Comparison of ENCODE assay signal across 15 cellular contexts in genomic region chr16:66175580-66175979, GRCh38.
DNase-seq lines count a peak whose midpoint lies in the region; ATAC-seq and TF ChIP-seq lines count a peak whose summit lies in the region.
"Had no signal": no experiment of that assay in that cellular context is flagged by ENCODE, and none has a peak within 500 bp of the region (broad histone marks: within the 10 kb centered on the region; RNA-seq: fewer than 3 reads in every experiment).

No MANE protein-coding gene starts in this region.

- CTCF ChIA-PET in A673 (lab: Charles Lee): interaction anchor here (0.6 to 1.0 kb wide), 2 partner anchors 96 to 165 kb away, joined by 3 to 4 read pairs; no protein-coding TSS in a partner anchor

- H3K4me3 Mint-ChIP-seq in mesothelial cell of epicardium: no peak overlapping the region

- DNase-seq in A673 (ENCODE audit: low spot score) (peak; percentile 62), ELF-1 (ENCODE audit: low read depth, low spot score) (peak; percentile 14), NCI-H82 (lab: John Stamatoyannopoulos, UW) (peak; percentile 83), mesothelial cell of epicardium (ENCODE audit: low spot score in 2 of 2, unreplicated experiment in 2 of 2) (no peak), SW 1271 (lab: John Stamatoyannopoulos, UW) (no peak), activated gamma-delta T cell treated with Interleukin-2 at 50 U/mL for 16 hours (no peak)
- DNase-seq: DMS79 treated with DMSO at 0.1 percent for 48 hours, KBM-7, NCI-H1092 treated with DMSO at 0.1 percent for 48 hours, NCI-H146, NCI-H2081, NCI-H510A had no signal

- peaks cover 1% of the 10 kb centered on the region for H3K27me3 Mint-ChIP-seq in mesothelial cell of epicardium (ENCODE audit: low read depth)

- intact Hi-C loops in A673 (cut with micrococcal nuclease; ENCODE audit: unreplicated experiment): no loop called here

- H3K27ac Mint-ChIP-seq in mesothelial cell of epicardium: peak overlapping the region; percentile 83

- BruUV-seq in A673 (replicated peaks; lab: Mats Ljungman, UMichigan): no TSS peak

- peaks cover 17% of the 10 kb centered on the region for H3K4me1 ChIP-seq in A673 (ENCODE audit: insufficient read depth, low read length, poor library complexity, severe bottlenecking)

- POLR2A ChIA-PET in A673 (lab: Charles Lee; ENCODE audit: low non-redundant PET): no interaction called here

- no peaks in the 10 kb centered on the region for H3K36me3 ChIP-seq in A673 (ENCODE audit: insufficient read depth, low read length, poor library complexity, severe bottlenecking)

- peaks cover 17% of the 10 kb centered on the region for H3K4me1 Mint-ChIP-seq in mesothelial cell of epicardium

- TF ChIP-seq CTCF in A673 (conservative IDR thresholded peaks at IDR 0.05; ENCODE audit: low read depth, low read length) (no peak), mesothelial cell of epicardium (IDR thresholded peaks at IDR 0.05; ENCODE audit: unreplicated experiment) (no peak)

- peaks cover 19% of the 10 kb centered on the region for H3K9me3 ChIP-seq in A673 (ENCODE audit: low read depth, low read length, poor library complexity, severe bottlenecking)

- peaks cover 8% of the 10 kb centered on the region for H3K9me3 Mint-ChIP-seq in mesothelial cell of epicardium

- H3K4me3 ChIP-seq in A673 (ENCODE audit: low read depth, low read length, poor library complexity, severe bottlenecking): no peak overlapping the region

- H3K36me3 Mint-ChIP-seq in mesothelial cell of epicardium: peaks cover 3% of the 10 kb centered on the region

- no peaks in the 10 kb centered on the region for H3K27me3 ChIP-seq in A673 (replicated peaks; ENCODE audit: insufficient read depth, low read depth, low read length, poor library complexity)

- H3K27ac ChIP-seq in A673 (ENCODE audit: low read depth, low read length, poor library complexity, severe bottlenecking): no peak overlapping the region
- H3K27ac ChIP-seq: C4-2B had no signal

- ATAC-seq in HG02973 (IDR thresholded peaks at IDR 0.05; ENCODE audit: unreplicated experiment) (no peak), GM21723 (IDR thresholded peaks at IDR 0.05; ENCODE audit: unreplicated experiment) (no peak)

Comparison
In these comparisons a context has a peak if more than half of its experiments do, and no peak if none do; other contexts are left out.
1. DNase-seq: peak in A673 (single experiment), ELF-1 (single experiment) and NCI-H82 (single experiment); none in mesothelial cell of epicardium (0 of 2), SW 1271 (0 of 2) and activated gamma-delta T cell treated with Interleukin-2 at 50 U/mL for 16 hours (single experiment).